Comparison of ENCODE assay signal across 8 cellular contexts in the genomic region with DNA sequence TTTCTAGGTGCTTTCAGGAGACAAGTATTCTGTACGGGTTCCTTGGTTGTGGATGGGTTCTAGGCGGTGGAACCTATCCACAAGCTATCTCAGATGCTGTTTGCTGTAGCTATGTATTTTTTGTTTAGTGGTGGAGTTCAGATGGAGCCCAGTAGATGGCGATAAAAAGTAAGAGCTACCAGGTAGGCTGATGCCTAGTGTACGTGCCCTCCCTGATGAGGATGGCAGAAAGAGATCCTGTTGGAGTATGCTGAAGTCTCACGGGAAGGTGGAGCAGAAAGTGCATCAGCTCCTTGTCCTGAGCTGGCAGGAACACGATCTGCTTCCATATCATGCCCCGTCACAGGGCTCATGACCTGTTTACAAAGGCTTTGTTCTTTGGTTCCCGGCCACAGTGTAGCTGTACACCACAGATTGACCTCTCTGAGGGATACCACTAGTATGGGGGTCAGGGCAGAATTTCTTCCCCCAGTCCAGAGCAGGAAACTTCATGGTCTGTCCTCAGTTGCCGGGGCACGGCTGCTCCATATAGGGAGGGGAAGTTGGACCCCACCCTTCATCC. TPM values are rescaled to one million over a fixed set of nuclear protein-coding genes. Genes with fewer than 3 reads are reported as not detected.
DNase-seq lines count a peak whose midpoint lies in the region; ATAC-seq and TF ChIP-seq lines count a peak whose summit lies in the region.

No MANE protein-coding gene starts in this region.

- no peaks in the 10 kb centered on the region for H3K4me1 Mint-ChIP-seq in HFFc6 (ENCODE audit: low read depth)
- H3K4me1 Mint-ChIP-seq in effector memory CD8-positive, alpha-beta T cell (ENCODE audit: low read depth in 2 of 2): no peaks in the 10 kb centered on the region
- H3K4me1 Mint-ChIP-seq in memory B cell: no peaks in the 10 kb centered on the region

- DNase-seq in AG20443 (ENCODE audit: low spot score) (peak; percentile 72), HFFc6 (peak; percentile 45), Peyer's patch (no peak), memory B cell (ENCODE audit: low spot score in 2 of 2) (peak in 1 of 2 donors; percentile 9)
- DNase-seq in effector memory CD8-positive, alpha-beta T cell: peak; percentile 8 to 23 (median 8)
- DNase-seq in effector CD4-positive, alpha-beta T cell: no peak

- no peak overlapping the region for H3K27ac ChIP-seq in Peyer's patch

- H3K27ac Mint-ChIP-seq in HFFc6 (no peak overlapping the region), memory B cell (no peak overlapping the region)
- H3K27ac Mint-ChIP-seq in effector memory CD8-positive, alpha-beta T cell: no peak overlapping the region

- H3K4me3 ChIP-seq in GM12875 (ENCODE audit: low read depth, low read length): no peak overlapping the region
- no peak overlapping the region for H3K4me3 ChIP-seq in Peyer's patch

- no peaks in the 10 kb centered on the region for H3K4me1 ChIP-seq in Peyer's patch

- H3K4me3 Mint-ChIP-seq in HFFc6 (no peak overlapping the region), memory B cell (no peak overlapping the region)
- H3K4me3 Mint-ChIP-seq in effector memory CD8-positive, alpha-beta T cell: no peak overlapping the region

- no peaks in the 10 kb centered on the region for H3K27me3 ChIP-seq in Peyer's patch

- ATAC-seq in effector memory CD8-positive, alpha-beta T cell (replicated peaks): peak; percentile 74
- peak; percentile 68 for ATAC-seq in memory B cell (ENCODE audit: low read depth)

- H3K9me3 ChIP-seq in Peyer's patch: no peaks in the 10 kb centered on the region

- H3K36me3 Mint-ChIP-seq in HFFc6 (ENCODE audit: low read depth) (no peaks in the 10 kb centered on the region), memory B cell (no peaks in the 10 kb centered on the region)
- H3K36me3 Mint-ChIP-seq in effector memory CD8-positive, alpha-beta T cell (ENCODE audit: insufficient read depth): no peaks in the 10 kb centered on the region

- H3K9me3 Mint-ChIP-seq in HFFc6 (no peaks in the 10 kb centered on the region), memory B cell (no peaks in the 10 kb centered on the region)
- no peaks in the 10 kb centered on the region for H3K9me3 Mint-ChIP-seq in effector memory CD8-positive, alpha-beta T cell

- TF ChIP-seq CTCF in GM12875 (IDR thresholded peaks at IDR 0.05; ENCODE audit: borderline replicate concordance, insufficient read depth, low read depth, low read length) (peak; percentile 66), HFFc6 (IDR thresholded peaks at IDR 0.05) (peak; percentile 80), LNCAP (IDR thresholded peaks at IDR 0.05) (peak; percentile 76), Peyer's patch (IDR thresholded peaks at IDR 0.05) (peak in 5 of 6 experiments; percentile 27 to 61 (median 53))

- no peak for TF ChIP-seq POLR2A in Peyer's patch (IDR thresholded peaks at IDR 0.05)

- no peaks in the 10 kb centered on the region for H3K36me3 ChIP-seq in Peyer's patch

- H3K27me3 Mint-ChIP-seq in HFFc6 (ENCODE audit: insufficient read depth) (peaks cover 20% of the 10 kb centered on the region), memory B cell (peaks cover 11% of the 10 kb centered on the region)
- H3K27me3 Mint-ChIP-seq in effector memory CD8-positive, alpha-beta T cell: peaks cover 46 to 48% of the 10 kb centered on the region in 2 donors

RNA-seq across cellular contexts. Expression of a gene that starts 12.6 kb away (rescaled TPM):
- not detected for total RNA-seq in HFFc6 (2021; fragmentation: NEBNext Ultra II Directional; extraction: Animal tissue kit (Norgen Biotek cat#: 25700))
- not detected for total RNA-seq in Peyer's patch

Comparison
In these comparisons a context has a peak if more than half of its experiments do, and no peak if none do; other contexts are left out.
1. DNase-seq: peak in AG20443 (single experiment), HFFc6 (single experiment) and effector memory CD8-positive, alpha-beta T cell (3 of 3); none in Peyer's patch (0 of 3) and effector CD4-positive, alpha-beta T cell (single experiment).
2. Peak in every context shown above with its lines, with median percentiles within 50 percentile points of each other: CTCF ChIP-seq.